18 cellular contexts compared by ENCODE assay signal in genomic region chr14:65237023-65237814, GRCh38.
DNase-seq lines count a peak whose midpoint lies in the region; ATAC-seq and TF ChIP-seq lines count a peak whose summit lies in the region.
"Had no signal": no experiment of that assay in that cellular context is flagged by ENCODE, and none has a peak within 500 bp of the region (broad histone marks: within the 10 kb centered on the region; RNA-seq: fewer than 3 reads in every experiment).

No MANE protein-coding gene starts in this region.

- DNase-seq in AG10803 (ENCODE audit: low read depth): peak; percentile 82
- DNase-seq in LHCN-M2 (ENCODE audit: low read depth): peak; percentile 68
- DNase-seq in MCF 10A (ENCODE audit: unreplicated experiment): peak; percentile 58
- DNase-seq in mesenchymal stem cell: peak; percentile 63
- DNase-seq in globus pallidus (ENCODE audit: low spot score): no peak
- no peak for DNase-seq in activated CD4-positive, CD25-positive, alpha-beta regulatory T cell treated with anti-CD3 and anti-CD28 coated beads, Interleukin-2, amount 50 U/mL, for 72 hours
- DNase-seq: activated CD4-positive, alpha-beta T cell treated with anti-CD3 and anti-CD28 coated beads, Interleukin-2, amount 50 U/mL, for 48 hours; DMS79 treated with DMSO at 0.1 percent for 48 hours; effector CD8-positive, alpha-beta T cell; foreskin melanocyte; immature natural killer cell; mucosa of descending colon; NCI-H1436; NCI-H69 had no signal

- H2AFZ ChIP-seq in mesenchymal stem cell (ENCODE audit: low read depth, low read length): no peak overlapping the region

- peak overlapping the region; percentile 95 for H4K91ac ChIP-seq in mesenchymal stem cell (ENCODE audit: low read length)

- peaks cover 17% of the 10 kb centered on the region for H3K4me1 ChIP-seq in mesenchymal stem cell (ENCODE audit: control insufficient read depth, insufficient read depth, low read depth, low read length)

- H2BK15ac ChIP-seq in mesenchymal stem cell (ENCODE audit: low read depth, poor library complexity, severe bottlenecking): peak overlapping the region; percentile 77

- WGBS in mesenchymal stem cell: 17% methylated on average over 5 of the region's 5 CpGs

- no peak overlapping the region for H3K4me2 ChIP-seq in mesenchymal stem cell (ENCODE audit: low read length, poor library complexity, severe bottlenecking)

- H3K9ac ChIP-seq in mesenchymal stem cell (ENCODE audit: low read length): peak overlapping the region; percentile 20

- no peaks in the 10 kb centered on the region for H3K79me1 ChIP-seq in mesenchymal stem cell (replicated peaks; ENCODE audit: low read length, poor library complexity, severe bottlenecking)

- peak overlapping the region; percentile 12 to 13 for H3K4ac ChIP-seq in mesenchymal stem cell (ENCODE audit: low read depth in 1 of 2, low read length in 2 of 2)

- H4K8ac ChIP-seq in mesenchymal stem cell (ENCODE audit: low read length): no peak overlapping the region

- H3K36me3 ChIP-seq in mesenchymal stem cell (ENCODE audit: control insufficient read depth in 1 of 2, insufficient read depth in 2 of 2, low read depth in 1 of 2, low read length in 2 of 2): no peaks in the 10 kb centered on the region

- H3K4me3 Mint-ChIP-seq in MCF 10A (ENCODE audit: unreplicated experiment): peak overlapping the region; percentile 2
- H3K4me3 Mint-ChIP-seq: immature natural killer cell had no signal

- H3K27ac ChIP-seq in mesenchymal stem cell (ENCODE audit: low read length, poor library complexity, severe bottlenecking): no peak overlapping the region

- CTCF ChIA-PET in MCF 10A (lab: Yijun Ruan, JAX): interaction anchor here (0.6 to 1.2 kb wide), 4 partner anchors 10 to 731 kb away, joined by 3 to 4 read pairs (median 4); no protein-coding TSS in a partner anchor

- H2BK5ac ChIP-seq in mesenchymal stem cell (ENCODE audit: low read depth, low read length, poor library complexity, severe bottlenecking): peak overlapping the region; percentile 35

- H3K23ac ChIP-seq in mesenchymal stem cell (ENCODE audit: low read length in 2 of 2): no peak overlapping the region

- H3K36me3 Mint-ChIP-seq in MCF 10A (ENCODE audit: insufficient read depth, unreplicated experiment): no peaks in the 10 kb centered on the region
- H3K36me3 Mint-ChIP-seq: immature natural killer cell had no signal

- H3K18ac ChIP-seq in mesenchymal stem cell (ENCODE audit: low read depth in 1 of 2, low read length in 2 of 2): peak overlapping the region in 1 of 2 experiments; percentile 87

- H2BK120ac ChIP-seq in mesenchymal stem cell (ENCODE audit: low read depth, low read length): peak overlapping the region; percentile 52

- ATAC-seq in GM18498 (IDR thresholded peaks at IDR 0.05; ENCODE audit: unreplicated experiment) (no peak), HG03159 (IDR thresholded peaks at IDR 0.05; ENCODE audit: unreplicated experiment) (no peak)
- ATAC-seq: GM12878 had no signal

- H3K9me3 Mint-ChIP-seq in MCF 10A (ENCODE audit: unreplicated experiment): no peaks in the 10 kb centered on the region
- H3K9me3 Mint-ChIP-seq: activated T-helper 2 cell treated with anti-CD3 and anti-CD28 coated beads, Interferon-gamma antibody, Interleukin-2, Interleukin-4, amounts not matched to agents 10 μg/mL and 5 μg/mL and 100 μg/mL, durations not matched to agents 14 hours and 24 hours and 36 hours; immature natural killer cell had no signal

- H2AK5ac ChIP-seq in mesenchymal stem cell (ENCODE audit: low read length, severe bottlenecking): peak overlapping the region; percentile 3

- H3K4me3 ChIP-seq in AG10803 (ENCODE audit: low read length): no peak overlapping the region
- no peak overlapping the region for H3K4me3 ChIP-seq in mesenchymal stem cell (ENCODE audit: insufficient read depth in 1 of 2, low read depth in 1 of 2, low read length in 2 of 2)
- H3K4me3 ChIP-seq: GM12878, mucosa of descending colon had no signal

- H3K27me3 Mint-ChIP-seq in MCF 10A (ENCODE audit: insufficient read depth, unreplicated experiment): no peaks in the 10 kb centered on the region

- no peak overlapping the region for H3K14ac ChIP-seq in mesenchymal stem cell (ENCODE audit: low read length in 2 of 2)

- POLR2A ChIA-PET in MCF 10A (lab: Yijun Ruan, JAX): interaction anchor here (1.7 kb wide), 1 partner anchor 11 kb away, joined by 6 read pairs; no protein-coding TSS in a partner anchor

- intact Hi-C loops in MCF 10A (cut with micrococcal nuclease): no loop called here

- H3K4me1 Mint-ChIP-seq in MCF 10A (ENCODE audit: insufficient read depth, unreplicated experiment): peaks cover 33% of the 10 kb centered on the region
- H3K4me1 Mint-ChIP-seq: immature natural killer cell had no signal

- H2BK12ac ChIP-seq in mesenchymal stem cell (ENCODE audit: low read length in 2 of 2): peak overlapping the region; percentile 18 to 29

- TF ChIP-seq CTCF in AG10803 (conservative IDR thresholded peaks at IDR 0.05; ENCODE audit: low read length) (no peak), MCF 10A (IDR thresholded peaks at IDR 0.05; ENCODE audit: unreplicated experiment) (no peak)

- no peaks in the 10 kb centered on the region for H3K27me3 ChIP-seq in mesenchymal stem cell (ENCODE audit: control insufficient read depth in 1 of 2, insufficient read depth in 1 of 2, low read length in 2 of 2)

- BruUV-seq in MCF 10A (replicated peaks; lab: Mats Ljungman, UMichigan): no TSS peak

- H3K9me3 ChIP-seq in mesenchymal stem cell (ENCODE audit: control insufficient read depth, low read length): no peaks in the 10 kb centered on the region
- H3K9me3 ChIP-seq: mucosa of descending colon had no signal

- H3K27ac Mint-ChIP-seq in MCF 10A (ENCODE audit: low read depth, unreplicated experiment): peak overlapping the region; percentile 92
- H3K27ac Mint-ChIP-seq: activated T-helper 2 cell treated with anti-CD3 and anti-CD28 coated beads, Interferon-gamma antibody, Interleukin-2, Interleukin-4, amounts not matched to agents 10 μg/mL and 5 μg/mL and 100 μg/mL, durations not matched to agents 14 hours and 24 hours and 36 hours; immature natural killer cell had no signal

Comparison
In these comparisons a context has a peak if more than half of its experiments do, and no peak if none do; other contexts are left out.
1. DNase-seq: peak in AG10803 (single experiment), LHCN-M2 (single experiment), MCF 10A (single experiment) and mesenchymal stem cell (single experiment); none in globus pallidus (single experiment) and activated CD4-positive, CD25-positive, alpha-beta regulatory T cell treated with anti-CD3 and anti-CD28 coated beads, Interleukin-2, amount 50 U/mL, for 72 hours (single experiment).